Comparison of ENCODE assay signal across 36 cellular contexts in the genomic region with DNA sequence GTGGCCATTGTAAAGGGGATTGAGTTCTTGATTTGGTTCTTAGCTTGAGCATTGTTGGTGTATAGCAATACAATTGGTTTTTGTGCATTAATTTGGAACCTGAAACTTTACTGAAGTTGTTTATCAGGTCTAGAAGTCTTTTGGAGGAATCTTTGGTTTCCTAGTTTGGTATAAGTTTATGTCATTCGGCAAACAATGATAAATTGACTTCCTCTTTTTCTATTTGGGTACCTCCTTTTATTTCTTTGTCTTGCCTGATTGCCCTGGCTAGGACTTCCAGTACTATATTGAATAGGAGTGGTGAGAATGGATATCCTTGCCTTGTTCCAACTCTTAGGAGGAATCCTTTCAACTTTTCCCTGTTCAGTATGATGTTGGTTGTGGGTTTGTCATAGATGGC. TPM values are rescaled to one million over a fixed set of nuclear protein-coding genes. Genes with fewer than 3 reads are reported as not detected.
"Had no signal": no experiment of that assay in that cellular context is flagged by ENCODE, and none has a peak within 500 bp of the region (broad histone marks: within the 10 kb centered on the region; RNA-seq: fewer than 3 reads in every experiment).

No MANE protein-coding gene starts in this region.

- H3K27me3 ChIP-seq: adrenal gland, body of pancreas, breast epithelium had no signal

- H3K4me3 ChIP-seq: adrenal gland, body of pancreas, breast epithelium, coronary artery, PC-9 had no signal

- ATAC-seq: activated CD4-positive, alpha-beta T cell treated with anti-CD3 and anti-CD28 coated beads for 36 hours; activated CD4-positive, CD25-positive, alpha-beta regulatory T cell treated with anti-CD3 and anti-CD28 coated beads, Interleukin-2, amount 50 U/mL, for 24 hours; activated CD8-positive, alpha-beta T cell treated with anti-CD3 and anti-CD28 coated beads, Interleukin-2, amount 10 ng/mL, durations not matched to agents 7 days and 5 days; body of pancreas; Right ventricle myocardium inferior; SK-N-SH treated with all-trans-retinoic acid at 6 μM for 48 hours; WTC11 had no signal

- H3K4me1 ChIP-seq: adrenal gland, body of pancreas, breast epithelium had no signal

- H3K9me3 ChIP-seq: adrenal gland, body of pancreas, breast epithelium had no signal

- H3K4me2 ChIP-seq: PC-9 had no signal

- FAIRE-seq: astrocyte, RCC 7860 had no signal

- H3K36me3 ChIP-seq: adrenal gland, breast epithelium had no signal

- H3K27ac ChIP-seq: adrenal gland, body of pancreas, breast epithelium, coronary artery, PC-9, RWPE1 had no signal

- H2AFZ ChIP-seq: PC-9 had no signal

- DNase-seq: activated CD4-positive, alpha-beta T cell treated with anti-CD3 and anti-CD28 coated beads for 36 hours; activated CD4-positive, alpha-beta T cell treated with anti-CD3 and anti-CD28 coated beads, Interleukin-2, amount 10 ng/mL, durations not matched to agents 7 days and 5 days; activated CD4-positive, alpha-beta T cell treated with anti-CD3 and anti-CD28 coated beads, Interleukin-2, amount 50 U/mL, for 48 hours; activated CD8-positive, alpha-beta T cell treated with anti-CD3 and anti-CD28 coated beads, Interleukin-2, amount 10 ng/mL, durations not matched to agents 7 days and 5 days; activated gamma-delta T cell; activated naive CD4-positive, alpha-beta T cell treated with Interleukin-2 at 50 U/mL for 16 hours; activated T-cell treated with anti-CD3 and anti-CD28 coated beads, Interleukin-2, amount 50 U/mL, for 24 hours; adrenal gland; body of pancreas; MM.1S; NCI-H1048; NCI-H1105 treated with DMSO at 0.1 percent for 48 hours; NCI-H1436; NCI-H1694; NCI-H2029; NCI-H345; NCI-H748 treated with DMSO at 0.1 percent for 48 hours; NK-92 treated with Interleukin-12 subunit alpha and Interleukin-12 subunit beta, amount 100 ng/mL, for 24 hours; PC-9; SIG-M5; SW 1271; T-helper 1 cell; T-helper 2 cell; T-helper 9 cell had no signal

RNA-seq across cellular contexts. Expression of a gene that starts 32.1 kb away (rescaled TPM):
- total RNA-seq: activated CD8-positive, alpha-beta T cell treated with anti-CD3 and anti-CD28 coated beads, Interleukin-2, amount 10 ng/mL, durations not matched to agents 7 days and 5 days; astrocyte; NCI-H460; PC-9; WTC11 had no signal

RNA-seq across cellular contexts. Expression of a gene that starts 52.0 kb away (rescaled TPM):
- total RNA-seq: activated CD4-positive, alpha-beta T cell treated with anti-CD3 and anti-CD28 coated beads for 36 hours; activated CD4-positive, alpha-beta T cell treated with anti-CD3 and anti-CD28 coated beads, Interleukin-2, amount 10 ng/mL, durations not matched to agents 7 days and 5 days; activated CD8-positive, alpha-beta T cell treated with anti-CD3 and anti-CD28 coated beads, Interleukin-2, amount 10 ng/mL, durations not matched to agents 7 days and 5 days; activated T-helper 2 cell treated with anti-CD3 and anti-CD28 coated beads, Interferon-gamma antibody, Interleukin-2, Interleukin-4, amounts not matched to agents 10 μg/mL and 5 μg/mL and 100 μg/mL, durations not matched to agents 14 hours and 24 hours and 36 hours; cardiac septum; Right ventricle myocardium inferior; WTC11 had no signal
